Comparison of ENCODE assay signal across 8 cellular contexts in the genomic region with DNA sequence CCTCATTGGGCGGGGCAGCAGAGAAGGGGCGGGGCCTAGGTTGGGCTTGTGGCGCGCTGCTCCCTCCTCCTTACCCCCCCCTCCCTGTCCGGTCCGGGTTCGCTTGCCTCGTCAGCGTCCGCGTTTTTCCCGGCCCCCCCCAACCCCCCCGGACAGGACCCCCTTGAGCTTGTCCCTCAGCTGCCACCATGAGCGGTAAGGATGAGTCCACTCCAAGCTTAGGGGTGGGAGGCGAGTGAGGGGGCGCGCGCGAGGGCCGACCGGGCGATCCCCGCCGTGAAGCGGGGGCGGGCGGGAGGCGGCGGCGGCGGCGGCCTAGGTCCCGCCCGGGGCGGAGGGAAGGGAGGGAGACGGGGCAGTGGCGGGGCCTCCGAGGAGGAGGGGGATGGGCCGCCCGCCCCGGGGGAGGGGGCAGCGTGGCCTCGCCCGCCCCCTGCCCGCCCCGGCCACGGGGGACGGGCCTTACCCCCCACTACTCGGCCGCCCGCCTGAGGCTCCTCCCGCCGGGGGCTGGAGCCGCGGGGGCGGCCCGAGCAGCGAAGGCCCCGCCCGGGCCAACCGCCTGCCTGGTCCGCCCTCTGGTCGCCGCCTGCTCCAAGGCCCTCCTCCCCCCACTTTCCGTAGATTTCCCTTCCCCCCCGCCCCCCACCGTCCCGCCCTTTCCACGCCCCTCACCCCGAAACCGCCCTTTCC. TPM values are rescaled to one million over a fixed set of nuclear protein-coding genes. Genes with fewer than 3 reads are reported as not detected.
A peak's percentile ranks its signal among the peaks of the same experiment; 100 is the strongest.
DNase-seq lines count a peak whose midpoint lies in the region; ATAC-seq and TF ChIP-seq lines count a peak whose summit lies in the region.

A gene (plus strand): TSS at position 73 of the 693 bp plus-strand sequence. CDS start 116 bp downstream, at position 189.

- WGBS in mammary epithelial cell (ENCODE audit: low coverage, missing lambda C conversion rate): no CpG with 5 or more reads among the region's 71 CpGs

- CTCF ChIA-PET in WTC11 (lab: Charles Lee): interaction anchor here (0.7 to 8.7 kb wide), 20 partner anchors 8 to 282 kb away, joined by 3 to 103 read pairs (median 6); a partner anchor contains a TSS
- CTCF ChIA-PET in mammary epithelial cell (lab: Charles Lee; ENCODE audit: low non-redundant PET): interaction anchor here (0.6 to 0.9 kb wide), 2 partner anchors 36 to 41 kb away, joined by 3 to 10 read pairs; no protein-coding TSS in a partner anchor

- ATAC-seq in GM18868 (IDR thresholded peaks at IDR 0.05; ENCODE audit: unreplicated experiment): peak; percentile 38
- ATAC-seq in HG03135 (IDR thresholded peaks at IDR 0.05; ENCODE audit: unreplicated experiment): peak; percentile 39
- peak; percentile 10 for ATAC-seq in WTC11

- TF ChIP-seq CTCF in WTC11 (IDR thresholded peaks at IDR 0.05) (no peak), mammary epithelial cell (conservative IDR thresholded peaks at IDR 0.05 in 1 of 2, IDR thresholded peaks at IDR 0.05 in 1 of 2; ENCODE audit: extremely low read depth in 1 of 2, insufficient read depth in 1 of 2, low read depth in 1 of 2, low read length in 2 of 2) (no peak)

- peak within 1 kb of the TSS; percentile 83 for H3K9ac ChIP-seq in mammary epithelial cell (ENCODE audit: insufficient read depth, low read length)

- H4K20me1 ChIP-seq in mammary epithelial cell (ENCODE audit: insufficient read depth, low read length): no peaks in the 10 kb centered on the region

- peaks cover 35% of the 10 kb centered on the region for H3K79me2 ChIP-seq in mammary epithelial cell (ENCODE audit: insufficient read depth, low read length)

- dilution Hi-C loops in mammary epithelial cell (cut with HindIII; ENCODE audit: low sequenced_read_pairs): loop anchor here (5.0 kb wide), 2 partner anchors 42 to 73 kb away; a partner anchor contains a TSS

- peaks cover 38% of the 10 kb centered on the region for H3K4me1 ChIP-seq in mammary epithelial cell (ENCODE audit: insufficient read depth, low read length)

- H3K4me2 ChIP-seq in mammary epithelial cell (ENCODE audit: insufficient read depth, low read depth, low read length): peak within 1 kb of the TSS; percentile 91

- H3K4me3 Mint-ChIP-seq in WTC11 (peak within 1 kb of the TSS; percentile 94), immature natural killer cell (peak within 1 kb of the TSS; percentile 82 to 91 (median 87))

- intact Hi-C loops in mammary epithelial cell (cut with micrococcal nuclease): loop anchor here (5.0 kb wide), 1 partner anchor 62 kb away; a partner anchor contains a TSS

- no TSS peak for BruUV-seq in mammary epithelial cell (replicated peaks; lab: Mats Ljungman, UMichigan)

- peaks cover 27% of the 10 kb centered on the region for H3K4me1 Mint-ChIP-seq in WTC11
- H3K4me1 Mint-ChIP-seq in immature natural killer cell: peaks cover 33 to 36% of the 10 kb centered on the region in 2 donors

- H3K9me3 Mint-ChIP-seq in WTC11 (no peaks in the 10 kb centered on the region), immature natural killer cell (no peaks in the 10 kb centered on the region)

- H3K27me3 ChIP-seq in mammary epithelial cell (ENCODE audit: insufficient read depth, low read length): no peaks in the 10 kb centered on the region

- peaks cover 12% of the 10 kb centered on the region for H3K36me3 ChIP-seq in mammary epithelial cell (ENCODE audit: insufficient read depth, low read length)

- H3K27ac Mint-ChIP-seq in WTC11: peak within 1 kb of the TSS; percentile 99
- peak within 1 kb of the TSS; percentile 80 to 94 (median 84) for H3K27ac Mint-ChIP-seq in immature natural killer cell

- H3K27ac ChIP-seq in mammary epithelial cell (ENCODE audit: insufficient read depth, low read depth, low read length): peak within 1 kb of the TSS; percentile 92

- no peaks in the 10 kb centered on the region for H3K9me3 ChIP-seq in mammary epithelial cell (replicated peaks; ENCODE audit: insufficient read depth, low read length)

- peak within 1 kb of the TSS; percentile 89 for H2AFZ ChIP-seq in mammary epithelial cell (ENCODE audit: low read depth, low read length)

- DNase-seq in 8988T (peak; percentile 68), NCI-H2196 treated with DMSO at 0.1 percent for 48 hours (lab: John Stamatoyannopoulos, UW; ENCODE audit: unreplicated experiment) (peak; percentile 91), WTC11 (ENCODE audit: low spot score) (peak; percentile 99), mammary epithelial cell (peak; percentile 93), immature natural killer cell (peak; percentile 84 to 91 (median 90))
- DNase-seq in stimulated activated CD4-positive, alpha-beta T cell treated with anti-CD3 and anti-CD28 coated beads, Interleukin-12 subunit alpha, Interleukin-12 subunit beta, amount 100 ng/mL, for 24 hours (ENCODE audit: low read depth in 2 of 2): peak; percentile 74 to 99

- in situ Hi-C loops in mammary epithelial cell (cut with MboI; ENCODE audit: low sequenced_read_pairs in 2 of 2): no loop called here

- H3K4me3 ChIP-seq in mammary epithelial cell (replicated peaks in 1 of 3; ENCODE audit: insufficient read depth in 1 of 3, low read depth in 2 of 3, low read length in 3 of 3): peak within 1 kb of the TSS; percentile 61 to 64 (median 62)

- H3K36me3 Mint-ChIP-seq in WTC11: peaks cover 33% of the 10 kb centered on the region
- peaks cover 6 to 10% (median 9%) of the 10 kb centered on the region in 3 donors for H3K36me3 Mint-ChIP-seq in immature natural killer cell

- POLR2A ChIA-PET in WTC11 (lab: Charles Lee): interaction anchor here (0.8 to 1.7 kb wide), 8 partner anchors 24 to 119 kb away, joined by 4 to 11 read pairs (median 6); a partner anchor contains a TSS

- H3K27me3 Mint-ChIP-seq in WTC11 (ENCODE audit: low read depth) (peaks cover 3% of the 10 kb centered on the region; the same call in 1 of the 2 replicates), immature natural killer cell (ENCODE audit: low read depth in 3 of 3) (peaks cover 0 to 5% (median 2%) of the 10 kb centered on the region in 3 donors)

TF ChIP-seq in WTC11, 78 proteins besides CTCF, POLR2A, EP300 and RAD21 (continues in another document):
- TF ChIP-seq ESRRA (CRISPR knock-in tag; IDR thresholded peaks at IDR 0.05; ENCODE audit: borderline replicate concordance): no peak
- no peak for TF ChIP-seq SMAD3 (CRISPR knock-in tag; IDR thresholded peaks at IDR 0.05; ENCODE audit: borderline replicate concordance)
- no peak for TF ChIP-seq NR3C1 (CRISPR knock-in tag; conservative IDR thresholded peaks at IDR 0.05; ENCODE audit: low read depth)
- no peak for TF ChIP-seq JAZF1 (CRISPR knock-in tag; IDR thresholded peaks at IDR 0.05)
- TF ChIP-seq JUN (CRISPR knock-in tag; IDR thresholded peaks at IDR 0.05): no peak
- peak; percentile 42; the same call in 1 of the 2 replicates for TF ChIP-seq SP1 (CRISPR knock-in tag; conservative IDR thresholded peaks at IDR 0.05)
- TF ChIP-seq, protein P1, sequence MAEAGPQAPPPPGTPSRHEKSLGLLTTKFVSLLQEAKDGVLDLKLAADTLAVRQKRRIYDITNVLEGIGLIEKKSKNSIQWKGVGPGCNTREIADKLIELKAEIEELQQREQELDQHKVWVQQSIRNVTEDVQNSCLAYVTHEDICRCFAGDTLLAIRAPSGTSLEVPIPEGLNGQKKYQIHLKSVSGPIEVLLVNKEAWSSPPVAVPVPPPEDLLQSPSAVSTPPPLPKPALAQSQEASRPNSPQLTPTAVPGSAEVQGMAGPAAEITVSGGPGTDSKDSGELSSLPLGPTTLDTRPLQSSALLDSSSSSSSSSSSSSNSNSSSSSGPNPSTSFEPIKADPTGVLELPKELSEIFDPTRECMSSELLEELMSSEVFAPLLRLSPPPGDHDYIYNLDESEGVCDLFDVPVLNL (CRISPR knock-in tag; IDR thresholded peaks at IDR 0.05; ENCODE audit: borderline replicate concordance, low read depth): no peak
- TF ChIP-seq, protein P2, sequence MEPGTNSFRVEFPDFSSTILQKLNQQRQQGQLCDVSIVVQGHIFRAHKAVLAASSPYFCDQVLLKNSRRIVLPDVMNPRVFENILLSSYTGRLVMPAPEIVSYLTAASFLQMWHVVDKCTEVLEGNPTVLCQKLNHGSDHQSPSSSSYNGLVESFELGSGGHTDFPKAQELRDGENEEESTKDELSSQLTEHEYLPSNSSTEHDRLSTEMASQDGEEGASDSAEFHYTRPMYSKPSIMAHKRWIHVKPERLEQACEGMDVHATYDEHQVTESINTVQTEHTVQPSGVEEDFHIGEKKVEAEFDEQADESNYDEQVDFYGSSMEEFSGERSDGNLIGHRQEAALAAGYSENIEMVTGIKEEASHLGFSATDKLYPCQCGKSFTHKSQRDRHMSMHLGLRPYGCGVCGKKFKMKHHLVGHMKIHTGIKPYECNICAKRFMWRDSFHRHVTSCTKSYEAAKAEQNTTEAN (CRISPR knock-in tag; IDR thresholded peaks at IDR 0.05): no peak
- no peak for TF ChIP-seq ZNF263 (CRISPR knock-in tag; IDR thresholded peaks at IDR 0.05; ENCODE audit: low read depth)
- no peak for TF ChIP-seq ELF4 (CRISPR knock-in tag; IDR thresholded peaks at IDR 0.05; ENCODE audit: low read depth)
- TF ChIP-seq, protein P3, sequence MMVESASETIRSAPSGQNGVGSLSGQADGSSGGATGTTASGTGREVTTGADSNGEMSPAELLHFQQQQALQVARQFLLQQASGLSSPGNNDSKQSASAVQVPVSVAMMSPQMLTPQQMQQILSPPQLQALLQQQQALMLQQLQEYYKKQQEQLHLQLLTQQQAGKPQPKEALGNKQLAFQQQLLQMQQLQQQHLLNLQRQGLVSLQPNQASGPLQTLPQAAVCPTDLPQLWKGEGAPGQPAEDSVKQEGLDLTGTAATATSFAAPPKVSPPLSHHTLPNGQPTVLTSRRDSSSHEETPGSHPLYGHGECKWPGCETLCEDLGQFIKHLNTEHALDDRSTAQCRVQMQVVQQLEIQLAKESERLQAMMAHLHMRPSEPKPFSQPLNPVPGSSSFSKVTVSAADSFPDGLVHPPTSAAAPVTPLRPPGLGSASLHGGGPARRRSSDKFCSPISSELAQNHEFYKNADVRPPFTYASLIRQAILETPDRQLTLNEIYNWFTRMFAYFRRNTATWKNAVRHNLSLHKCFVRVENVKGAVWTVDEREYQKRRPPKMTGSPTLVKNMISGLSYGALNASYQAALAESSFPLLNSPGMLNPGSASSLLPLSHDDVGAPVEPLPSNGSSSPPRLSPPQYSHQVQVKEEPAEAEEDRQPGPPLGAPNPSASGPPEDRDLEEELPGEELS (CRISPR knock-in tag; IDR thresholded peaks at IDR 0.05): 0 out of 2 replicates have a peak, but pooled peaks have one; percentile 9
- no peak for TF ChIP-seq ETV6 (CRISPR knock-in tag; IDR thresholded peaks at IDR 0.05)

RNA-seq across cellular contexts. Expression of the gene that starts here (rescaled TPM):
- total RNA-seq in WTC11 (2021) (77.3 to 87.2 TPM (median 79.4 TPM) in 3 replicates), mammary epithelial cell (10 to 100 TPM; 55.3 to 56.9 TPM)
- polyA plus RNA-seq in mammary epithelial cell (38.9 TPM), immature natural killer cell (10 to 100 TPM in 1 of 3 donors, 1 to 10 TPM in 2; 3.4 to 12.2 (median 4.8) TPM)
- 74.9 TPM for polyA minus RNA-seq in mammary epithelial cell

Comparison
In these comparisons a context has a peak if more than half of its experiments do, and no peak if none do; other contexts are left out.
1. Peak in every context shown above with its lines: DNase-seq, ATAC-seq, H3K4me3 ChIP-seq and H3K27ac ChIP-seq.